In genomic region chr12:12839886-12840285, GRCh38 we compare ENCODE assay signal across 12 cellular contexts. TPM values are rescaled to one million over a fixed set of nuclear protein-coding genes. Genes with fewer than 3 reads are reported as not detected.
A peak's percentile ranks its signal among the peaks of the same experiment; 100 is the strongest.
DNase-seq lines count a peak whose midpoint lies in the region; FAIRE-seq and TF ChIP-seq lines count a peak whose summit lies in the region.
"Had no signal": no experiment of that assay in that cellular context is flagged by ENCODE, and none has a peak within 500 bp of the region (broad histone marks: within the 10 kb centered on the region; RNA-seq: fewer than 3 reads in every experiment).

No MANE protein-coding gene starts in this region.

- peak overlapping the region; percentile 21 for H2BK5ac ChIP-seq in mesenchymal stem cell (ENCODE audit: low read depth, low read length, poor library complexity, severe bottlenecking)

- peak overlapping the region; percentile 87 for H2BK120ac ChIP-seq in mesenchymal stem cell (ENCODE audit: low read depth, low read length)

- H3K18ac ChIP-seq in mesenchymal stem cell (ENCODE audit: low read depth in 1 of 2, low read length in 2 of 2) = peak overlapping the region; percentile 55 to 62

- dilution Hi-C loops in mammary epithelial cell (cut with HindIII; ENCODE audit: low sequenced_read_pairs) = loop anchor here (5.0 kb wide), 2 partner anchors 32 to 57 kb away; no protein-coding TSS in a partner anchor

- intact Hi-C loops in mammary epithelial cell (cut with micrococcal nuclease) (loop anchor here (10.0 kb wide), 1 partner anchor 255 kb away; no protein-coding TSS in a partner anchor), uterus (cut with DNase I; ENCODE audit: low total_unique reads) (no loop called here)

- peak overlapping the region; percentile 13 for H3K4me2 ChIP-seq in mammary epithelial cell (ENCODE audit: insufficient read depth, low read depth, low read length)
- H3K4me2 ChIP-seq in mesenchymal stem cell (ENCODE audit: low read length, poor library complexity, severe bottlenecking) = no peak overlapping the region

- H3K9ac ChIP-seq in mammary epithelial cell (ENCODE audit: insufficient read depth, low read length) (peak overlapping the region; percentile 9), mesenchymal stem cell (ENCODE audit: low read length) (peak overlapping the region; percentile 34)

- 29% methylated on average over 5 of the region's 5 CpGs for WGBS in mammary epithelial cell (ENCODE audit: low coverage, missing lambda C conversion rate)
- WGBS in mesenchymal stem cell = 23% methylated on average over 2 of the region's 5 CpGs

- CTCF ChIA-PET in BJ (lab: Yijun Ruan, JAX) = interaction anchor here (0.6 kb wide), 1 partner anchor 257 kb away, joined by 3 read pairs; no protein-coding TSS in a partner anchor
- CTCF ChIA-PET in mammary epithelial cell (lab: Charles Lee; ENCODE audit: low non-redundant PET) = no interaction called here

- H3K27ac ChIP-seq in mammary epithelial cell (ENCODE audit: insufficient read depth, low read depth, low read length) (peak overlapping the region; percentile 75), mesenchymal stem cell (ENCODE audit: low read length, poor library complexity, severe bottlenecking) (peak overlapping the region; percentile 36), uterus (no peak overlapping the region)
- H3K27ac ChIP-seq: suprapubic skin had no signal

- H4K8ac ChIP-seq in mesenchymal stem cell (ENCODE audit: low read length) = peak overlapping the region; percentile 85

- no peak overlapping the region for H3K14ac ChIP-seq in mesenchymal stem cell (ENCODE audit: low read length in 2 of 2)

- no peaks in the 10 kb centered on the region for H4K20me1 ChIP-seq in mammary epithelial cell (ENCODE audit: insufficient read depth, low read length)

- H3K4me3 ChIP-seq in BJ (ENCODE audit: low read depth, low read length) (no peak overlapping the region), mammary epithelial cell (replicated peaks in 1 of 3; ENCODE audit: insufficient read depth in 1 of 3, low read depth in 2 of 3, low read length in 3 of 3) (no peak overlapping the region), mesenchymal stem cell (ENCODE audit: insufficient read depth in 1 of 2, low read depth in 1 of 2, low read length in 2 of 2) (no peak overlapping the region), uterus (no peak overlapping the region)
- H3K4me3 ChIP-seq: suprapubic skin had no signal

- H3K27me3 ChIP-seq in BJ (ENCODE audit: control insufficient read depth, insufficient read depth, low read length) = no peaks in the 10 kb centered on the region
- H3K27me3 ChIP-seq in mammary epithelial cell (ENCODE audit: insufficient read depth, low read length) = no peaks in the 10 kb centered on the region
- no peaks in the 10 kb centered on the region for H3K27me3 ChIP-seq in mesenchymal stem cell (ENCODE audit: control insufficient read depth in 1 of 2, insufficient read depth in 1 of 2, low read length in 2 of 2)
- H3K27me3 ChIP-seq in uterus = no peaks in the 10 kb centered on the region
- H3K27me3 ChIP-seq: suprapubic skin had no signal

- no peaks in the 10 kb centered on the region for H3K9me3 ChIP-seq in mammary epithelial cell (replicated peaks; ENCODE audit: insufficient read depth, low read length)
- H3K9me3 ChIP-seq in mesenchymal stem cell (ENCODE audit: control insufficient read depth, low read length) = no peaks in the 10 kb centered on the region
- no peaks in the 10 kb centered on the region for H3K9me3 ChIP-seq in uterus
- H3K9me3 ChIP-seq: suprapubic skin had no signal

- no peaks in the 10 kb centered on the region for H3K79me2 ChIP-seq in mammary epithelial cell (ENCODE audit: insufficient read depth, low read length)

- H3K23ac ChIP-seq in mesenchymal stem cell (ENCODE audit: low read length in 2 of 2) = no peak overlapping the region

- peak overlapping the region; percentile 1 to 62 for H3K4ac ChIP-seq in mesenchymal stem cell (ENCODE audit: low read depth in 1 of 2, low read length in 2 of 2)

- H3K36me3 ChIP-seq in BJ (ENCODE audit: control insufficient read depth, insufficient read depth, low read length) = no peaks in the 10 kb centered on the region; the same call in none of the 2 replicates
- no peaks in the 10 kb centered on the region for H3K36me3 ChIP-seq in mammary epithelial cell (ENCODE audit: insufficient read depth, low read length)
- peaks cover 2 to 3% of the 10 kb centered on the region in 2 experiments for H3K36me3 ChIP-seq in mesenchymal stem cell (ENCODE audit: control insufficient read depth in 1 of 2, insufficient read depth in 2 of 2, low read depth in 1 of 2, low read length in 2 of 2)
- no peaks in the 10 kb centered on the region for H3K36me3 ChIP-seq in uterus
- H3K36me3 ChIP-seq: suprapubic skin had no signal

- H3K4me1 ChIP-seq in mammary epithelial cell (ENCODE audit: insufficient read depth, low read length) (peaks cover 64% of the 10 kb centered on the region), mesenchymal stem cell (ENCODE audit: control insufficient read depth, insufficient read depth, low read depth, low read length) (peaks cover 16% of the 10 kb centered on the region), uterus (no peaks in the 10 kb centered on the region)

- no peak for TF ChIP-seq POLR2A in uterus (IDR thresholded peaks at IDR 0.05)

- H2AK5ac ChIP-seq in mesenchymal stem cell (ENCODE audit: low read length, severe bottlenecking) = peak overlapping the region; percentile 5

- FAIRE-seq in HTR-8/SVneo (lab: Jason Lieb, UNC) = no peak

- POLR2A ChIA-PET in BJ (lab: Charles Lee) = no interaction called here

- H3K79me1 ChIP-seq in mesenchymal stem cell (replicated peaks; ENCODE audit: low read length, poor library complexity, severe bottlenecking) = peaks cover 3% of the 10 kb centered on the region

- no peak for TF ChIP-seq CTCF in BJ (IDR thresholded peaks at IDR 0.05; ENCODE audit: insufficient read depth, low read depth, low read length)
- TF ChIP-seq CTCF in mammary epithelial cell (conservative IDR thresholded peaks at IDR 0.05 in 1 of 2, IDR thresholded peaks at IDR 0.05 in 1 of 2; ENCODE audit: extremely low read depth in 1 of 2, insufficient read depth in 1 of 2, low read depth in 1 of 2, low read length in 2 of 2) = no peak
- no peak for TF ChIP-seq CTCF in uterus (IDR thresholded peaks at IDR 0.05)

- peak overlapping the region; percentile 2 to 69 for H2BK12ac ChIP-seq in mesenchymal stem cell (ENCODE audit: low read length in 2 of 2)

- H4K91ac ChIP-seq in mesenchymal stem cell (ENCODE audit: low read length) = peak overlapping the region; percentile 92

- H2AFZ ChIP-seq in mammary epithelial cell (ENCODE audit: low read depth, low read length) (no peak overlapping the region), mesenchymal stem cell (ENCODE audit: low read depth, low read length) (no peak overlapping the region)

- in situ Hi-C loops in mammary epithelial cell (cut with MboI; ENCODE audit: low sequenced_read_pairs in 2 of 2) = loop anchor here (5.0 to 25.0 kb wide), 2 partner anchors 52 to 147 kb away; partner anchors contain the start of gene GPRC5A (in 1 of the 2)

- H2BK15ac ChIP-seq in mesenchymal stem cell (ENCODE audit: low read depth, poor library complexity, severe bottlenecking) = no peak overlapping the region

- no TSS peak for BruUV-seq in mammary epithelial cell (replicated peaks; lab: Mats Ljungman, UMichigan)

- peak; percentile 81 for DNase-seq in BJ (ENCODE audit: low read depth)
- DNase-seq in HTR-8/SVneo (ENCODE audit: insufficient read length, low spot score) = peak; percentile 78
- DNase-seq in mammary epithelial cell = peak; percentile 83
- peak; percentile 87 for DNase-seq in mesenchymal stem cell
- no peak for DNase-seq in uterus
- no peak for DNase-seq in NCI-H526 treated with DMSO at 0.1 percent for 48 hours (lab: John Stamatoyannopoulos, UW)
- no peak for DNase-seq in activated T-cell treated with anti-CD3 and anti-CD28 coated beads, Interleukin-2, amount 50 U/mL, for 1 hour
- DNase-seq in D341Med (ENCODE audit: low spot score) = no peak
- DNase-seq: activated effector memory CD4-positive, alpha-beta T cell treated with anti-CD3 and anti-CD28 coated beads, Interleukin-2, amount 50 U/mL, for 16 hours; NCI-H1092 treated with DMSO at 0.1 percent for 48 hours had no signal

RNA-seq across cellular contexts. Expression of gene DDX47, which starts 26.7 kb away (rescaled TPM):
- polyA plus RNA-seq in BJ (2011; rRNA removed) (47.9 and 68.9 TPM in 2 replicates), mammary epithelial cell (66.1 TPM)
- 38.0 and 40.1 TPM in 2 replicates for polyA minus RNA-seq in BJ (2011; rRNA and poly(A)+ RNA removed)
- total RNA-seq in mammary epithelial cell (10 to 100 TPM; 62.1 to 70.3 TPM), uterus (100 to 1,000 TPM in 1 of 4 donors, 10 to 100 TPM in 3; 42.1 to 105 (median 57.2) TPM)
- polyA minus RNA-seq in mammary epithelial cell = 110 TPM
- 36.6 TPM for polyA plus RNA-seq in mesenchymal stem cell (2013, experiment 1 of 2)
- 38.5 TPM for polyA plus RNA-seq in mesenchymal stem cell (2013, experiment 2 of 2)

RNA-seq across cellular contexts. Expression of gene GPRC5A, which starts 51.5 kb away (rescaled TPM):
- polyA plus RNA-seq in BJ (2011; rRNA removed) (230 and 241 TPM in 2 replicates), mammary epithelial cell (84.3 TPM)
- 268 and 369 TPM in 2 replicates for polyA minus RNA-seq in BJ (2011; rRNA and poly(A)+ RNA removed)
- total RNA-seq in mammary epithelial cell (10 to 100 TPM in 1 of 2 donors, 1 to 10 TPM in 1; 6.0 to 15.3 TPM), uterus (10 to 100 TPM in 3 of 4 donors, 1 to 10 TPM in 1; 2.0 to 13.2 (median 12.4) TPM)
- polyA minus RNA-seq in mammary epithelial cell = 81.9 TPM
- 18.3 TPM for polyA plus RNA-seq in mesenchymal stem cell (2013, experiment 1 of 2)
- 18.0 TPM for polyA plus RNA-seq in mesenchymal stem cell (2013, experiment 2 of 2)
- total RNA-seq: T-helper 1 cell treated with Interleukin-12 subunit alpha and Interleukin-12 subunit beta and Interleukin-4 antibody, amounts not matched to agents 30 ng/mL and 1 ng/mL, for 36 hours had no signal

RNA-seq across cellular contexts. Expression of gene APOLD1, which starts 54.4 kb away (rescaled TPM):
- polyA plus RNA-seq in BJ (2011; rRNA removed) (7.2 and 8.7 TPM in 2 replicates), mammary epithelial cell (0.49 TPM)
- 6.0 and 7.0 TPM in 2 replicates for polyA minus RNA-seq in BJ (2011; rRNA and poly(A)+ RNA removed)
- total RNA-seq in mammary epithelial cell (1 to 10 TPM in 1 of 2 donors, under 1 TPM in 1; 0.99 to 2.7 TPM), uterus (10 to 100 TPM; 25.0 to 88.8 (median 57.9) TPM)
- polyA minus RNA-seq in mammary epithelial cell = 0.21 TPM
- 0.43 TPM for polyA plus RNA-seq in mesenchymal stem cell (2013, experiment 1 of 2)
- polyA plus RNA-seq in mesenchymal stem cell (2013, experiment 2 of 2) = 0.40 TPM

Comparison
In these comparisons a context has a peak if more than half of its experiments do, and no peak if none do; other contexts are left out.
1. DNase-seq: peak in BJ (single experiment), HTR-8/SVneo (single experiment), mammary epithelial cell (single experiment) and mesenchymal stem cell (single experiment); none in uterus (0 of 2), NCI-H526 treated with DMSO at 0.1 percent for 48 hours (single experiment), activated T-cell treated with anti-CD3 and anti-CD28 coated beads, Interleukin-2, amount 50 U/mL, for 1 hour (single experiment) and D341Med (single experiment).
2. H3K27ac ChIP-seq: peak in mammary epithelial cell (single experiment) and mesenchymal stem cell (single experiment); none in uterus (0 of 2).
3. RNA of gene APOLD1, which starts 54.4 kb away (total RNA-seq): 25.0 to 88.8 TPM in uterus; 0.99 to 2.7 TPM in mammary epithelial cell; every median in the first group is over 4 times any median in the second.